Comparison of ENCODE assay signal across 8 cellular contexts in the genomic region with DNA sequence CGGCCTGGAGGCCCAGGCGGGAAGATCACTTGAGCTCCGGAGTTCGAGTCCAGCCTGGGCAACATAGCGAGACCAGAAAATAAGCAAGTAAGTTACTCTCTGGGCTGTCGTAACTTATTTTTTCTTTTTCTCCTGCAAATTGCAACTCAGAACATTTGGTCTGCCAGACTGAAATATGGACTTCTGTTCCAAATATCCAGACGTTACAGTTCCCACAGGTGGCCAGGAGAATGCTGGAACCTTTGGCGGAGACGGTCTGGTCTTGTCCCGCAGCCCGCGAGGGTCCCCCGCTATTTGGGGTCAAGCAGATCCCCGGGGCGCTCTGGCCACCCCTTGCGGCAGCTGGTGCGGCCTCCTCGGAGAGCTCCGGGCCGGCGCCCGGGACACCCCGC. TPM values are rescaled to one million over a fixed set of nuclear protein-coding genes. Genes with fewer than 3 reads are reported as not detected.
A peak's percentile ranks its signal among the peaks of the same experiment; 100 is the strongest.
DNase-seq lines count a peak whose midpoint lies in the region; ATAC-seq and TF ChIP-seq lines count a peak whose summit lies in the region.

No MANE protein-coding gene starts in this region.

- peaks cover 8% of the 10 kb centered on the region for H3K4me1 Mint-ChIP-seq in activated CD8-positive, alpha-beta T cell treated with anti-CD3 and anti-CD28 coated beads, Interleukin-2, amount 10 ng/mL, durations not matched to agents 7 days and 5 days (ENCODE audit: low read depth)

- no peak for ATAC-seq in HCT116
- ATAC-seq in activated CD8-positive, alpha-beta T cell treated with anti-CD3 and anti-CD28 coated beads, Interleukin-2, amount 10 ng/mL, durations not matched to agents 7 days and 5 days = no peak
- ATAC-seq in GM21723 (IDR thresholded peaks at IDR 0.05; ENCODE audit: unreplicated experiment) = no peak

- H3K9me3 ChIP-seq in HCT116 (ENCODE audit: control insufficient read depth in 1 of 2, insufficient read depth in 1 of 2, low read depth in 1 of 2, low read length in 2 of 2) = no peaks in the 10 kb centered on the region
- no peaks in the 10 kb centered on the region for H3K9me3 ChIP-seq in spleen

- H3K36me3 ChIP-seq in HCT116 (ENCODE audit: control insufficient read depth in 1 of 2, insufficient read depth in 2 of 2, low read length in 2 of 2) (no peaks in the 10 kb centered on the region), spleen (no peaks in the 10 kb centered on the region)

- peaks cover 60% of the 10 kb centered on the region for H3K27me3 Mint-ChIP-seq in activated CD8-positive, alpha-beta T cell treated with anti-CD3 and anti-CD28 coated beads, Interleukin-2, amount 10 ng/mL, durations not matched to agents 7 days and 5 days (ENCODE audit: low read depth)

- POLR2A ChIA-PET in HCT116 (lab: Charles Lee) = interaction anchor here (0.7 to 1.8 kb wide), 3 partner anchors 15 to 163 kb away, joined by 3 to 5 read pairs (median 3); partner anchors contain the start of gene RDH11
- POLR2A ChIA-PET in activated CD8-positive, alpha-beta T cell treated with anti-CD3 and anti-CD28 coated beads, Interleukin-2, amount 10 ng/mL, durations not matched to agents 7 days and 5 days (lab: Charles Lee) = no interaction called here

- H3K27me3 ChIP-seq in HCT116 (ENCODE audit: insufficient read depth, low read length) (no peaks in the 10 kb centered on the region), spleen (replicated peaks in 1 of 7) (peaks cover 0 to 30% (median 13%) of the 10 kb centered on the region in 7 donors)

- TF ChIP-seq POLR2A in HCT116 (IDR thresholded peaks at IDR 0.05; ENCODE audit: borderline replicate concordance, extremely low read depth, insufficient read depth, insufficient read length) = no peak
- no peak for TF ChIP-seq POLR2A in spleen (IDR thresholded peaks at IDR 0.05)

- no peaks in the 10 kb centered on the region for H3K36me3 Mint-ChIP-seq in activated CD8-positive, alpha-beta T cell treated with anti-CD3 and anti-CD28 coated beads, Interleukin-2, amount 10 ng/mL, durations not matched to agents 7 days and 5 days (ENCODE audit: low read depth)

- BruUV-seq in HCT116 (replicated peaks; lab: Mats Ljungman, UMichigan) = TSS peak; percentile 86

- 0 out of 2 replicates have a peak, but pooled peaks cover 6% of the 10 kb centered on the region for H3K79me2 ChIP-seq in HCT116 (ENCODE audit: insufficient read depth, low read length)

- no peak overlapping the region for H3K27ac Mint-ChIP-seq in activated CD8-positive, alpha-beta T cell treated with anti-CD3 and anti-CD28 coated beads, Interleukin-2, amount 10 ng/mL, durations not matched to agents 7 days and 5 days

- no peaks in the 10 kb centered on the region for H4K20me1 ChIP-seq in HCT116 (ENCODE audit: insufficient read depth)

- no peaks in the 10 kb centered on the region for H3K9me3 Mint-ChIP-seq in activated CD8-positive, alpha-beta T cell treated with anti-CD3 and anti-CD28 coated beads, Interleukin-2, amount 10 ng/mL, durations not matched to agents 7 days and 5 days (ENCODE audit: insufficient read depth)

- no peaks in the 10 kb centered on the region for H3K9me2 ChIP-seq in HCT116 (ENCODE audit: insufficient read depth)

- intact Hi-C loops in HCT116 (cut with micrococcal nuclease) (loop anchor here (5.0 kb wide), 1 partner anchor 105 kb away; no protein-coding TSS in a partner anchor), spleen (cut with DNase I; ENCODE audit: low total_unique reads) (no loop called here)

- CTCF ChIA-PET in HCT116 (lab: Charles Lee) = interaction anchor here (0.7 to 1.2 kb wide), 3 partner anchors 39 to 172 kb away, joined by 3 to 5 read pairs (median 4); no protein-coding TSS in a partner anchor
- CTCF ChIA-PET in activated CD8-positive, alpha-beta T cell treated with anti-CD3 and anti-CD28 coated beads, Interleukin-2, amount 10 ng/mL, durations not matched to agents 7 days and 5 days (lab: Charles Lee) = interaction anchor here (0.7 to 1.7 kb wide), 6 partner anchors 9 to 104 kb away, joined by 3 to 9 read pairs (median 4); partner anchors contain the start of gene PIGH

- H3K9ac ChIP-seq in HCT116 (ENCODE audit: low read length) = peak overlapping the region; percentile 66

- H3K27ac ChIP-seq in HCT116 (ENCODE audit: low read depth, low read length) (peak overlapping the region; percentile 89), spleen (peak overlapping the region in 4 of 8 donors; percentile 38 to 70 (median 50))

- RAD21 ChIA-PET in HCT116 (lab: Charles Lee; ENCODE audit: low non-redundant PET in 1 of 2, low total read pairs in 2 of 2, uncharacterized antibody in 2 of 2, unreplicated experiment in 2 of 2) = interaction anchor here in 1 of 2 experiments (1.5 kb wide), 1 partner anchor 39 kb away, joined by 4 read pairs; no protein-coding TSS in a partner anchor

- 14 to 55% (median 21%) methylated on average over 10 to 23 of the region's 23 CpGs for WGBS in spleen, 5 donors

- no peak for TF ChIP-seq RAD21 in HCT116 (IDR thresholded peaks at IDR 0.05; ENCODE audit: low read depth)

- no peak for TF ChIP-seq CTCF in HCT116 (IDR thresholded peaks at IDR 0.05 in 2 of 3, conservative IDR thresholded peaks at IDR 0.05 in 1 of 3; ENCODE audit: borderline replicate concordance in 1 of 3, insufficient read depth in 1 of 3, low read depth in 2 of 3, low read length in 2 of 3)
- TF ChIP-seq CTCF in spleen (IDR thresholded peaks at IDR 0.05 in 8 of 11, conservative IDR thresholded peaks at IDR 0.05 in 3 of 11) = no peak

- peak overlapping the region; percentile 70 for H2AFZ ChIP-seq in HCT116 (ENCODE audit: low read depth, low read length, poor library complexity, severe bottlenecking)

- H3K4me2 ChIP-seq in HCT116 (ENCODE audit: low read length) = peak overlapping the region; percentile 83

- H3K4me3 ChIP-seq in HCT116 (replicated peaks in 1 of 2; ENCODE audit: low read depth in 1 of 2, low read length in 2 of 2) (peak overlapping the region; percentile 66 to 80), iPS-11a (ENCODE audit: low read depth, low read length) (peak overlapping the region; percentile 70), spleen (peak overlapping the region; percentile 52 to 86 (median 66))

- peak overlapping the region; percentile 43 for H3K4me3 Mint-ChIP-seq in activated CD8-positive, alpha-beta T cell treated with anti-CD3 and anti-CD28 coated beads, Interleukin-2, amount 10 ng/mL, durations not matched to agents 7 days and 5 days

- no peak for DNase-seq in HCT116 (ENCODE audit: low read depth, low spot score)
- no peak for DNase-seq in activated CD8-positive, alpha-beta T cell treated with anti-CD3 and anti-CD28 coated beads, Interleukin-2, amount 10 ng/mL, durations not matched to agents 7 days and 5 days
- no peak for DNase-seq in spleen
- no peak for DNase-seq in H4 (ENCODE audit: low spot score)
- no peak for DNase-seq in NCI-H187 treated with DMSO at 0.1 percent for 48 hours (lab: John Stamatoyannopoulos, UW)
- DNase-seq in ureter (ENCODE audit: low spot score) = no peak

- H3K4me1 ChIP-seq in HCT116 (ENCODE audit: control insufficient read depth in 1 of 2, insufficient read depth in 2 of 2, low read length in 2 of 2) (peaks cover 8 to 19% of the 10 kb centered on the region in 2 experiments), spleen (peaks cover 0 to 21% (median 14%) of the 10 kb centered on the region in 6 donors)

TF ChIP-seq in HCT116, 20 proteins besides CTCF, POLR2A, EP300 and RAD21 (continues in another document):
- TF ChIP-seq CBX3 (IDR thresholded peaks at IDR 0.05; ENCODE audit: low read depth) (no peak), YY1 (IDR thresholded peaks at IDR 0.05; ENCODE audit: extremely low read depth, insufficient replicate concordance, low read depth, low read length) (no peak), ELF1 (IDR thresholded peaks at IDR 0.05; ENCODE audit: borderline replicate concordance, low read depth) (no peak), SIN3A (IDR thresholded peaks at IDR 0.05; ENCODE audit: low read depth) (no peak), ATF3 (IDR thresholded peaks at IDR 0.05) (no peak), POLR2AphosphoS5 (IDR thresholded peaks at IDR 0.05; ENCODE audit: low read depth, low read length) (no peak), FOSL1 (IDR thresholded peaks at IDR 0.05; ENCODE audit: low read depth) (no peak), TCF7L2 (IDR thresholded peaks at IDR 0.05; ENCODE audit: borderline replicate concordance, extremely low read depth, insufficient read depth, insufficient read length) (no peak)
- TF ChIP-seq, protein P1, sequence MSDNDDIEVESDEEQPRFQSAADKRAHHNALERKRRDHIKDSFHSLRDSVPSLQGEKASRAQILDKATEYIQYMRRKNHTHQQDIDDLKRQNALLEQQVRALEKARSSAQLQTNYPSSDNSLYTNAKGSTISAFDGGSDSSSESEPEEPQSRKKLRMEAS (IDR thresholded peaks at IDR 0.05) = no peak

RNA-seq across cellular contexts. Expression of gene PLEKHH1, which starts 0.5 kb away (rescaled TPM):
- total RNA-seq in HCT116 (2021; ENCODE audit: unreplicated experiment) = 27.6 TPM
- 16.4 and 17.6 TPM in 2 replicates for polyA plus RNA-seq in HCT116 (2012)
- under 1 TPM; 0.42 to 0.99 TPM for total RNA-seq in activated CD8-positive, alpha-beta T cell treated with anti-CD3 and anti-CD28 coated beads, Interleukin-2, amount 10 ng/mL, durations not matched to agents 7 days and 5 days
- total RNA-seq in spleen = 1 to 10 TPM; 1.7 to 7.1 (median 5.0) TPM
- polyA plus RNA-seq in spleen = 1 to 10 TPM in 2 of 3 donors, under 1 TPM in 1; 0.56 to 5.1 (median 1.1) TPM
- 0.94 and 1.8 TPM in 2 replicates for total RNA-seq in H4 (2014; rRNA removed; shearing (Covaris generic))
- total RNA-seq in ureter = 46.3 TPM

RNA-seq across cellular contexts. Expression of gene TMEM229B, which starts 44.1 kb away (rescaled TPM):
- total RNA-seq in HCT116 (2021; ENCODE audit: unreplicated experiment) (0.71 TPM), spleen (10 to 100 TPM; 20.1 to 36.0 (median 29.0) TPM), ureter (24.7 TPM)
- polyA plus RNA-seq in HCT116 (2012) = 0.39 and 0.60 TPM in 2 replicates
- 1 to 10 TPM; 9.9 to 10.0 TPM for total RNA-seq in activated CD8-positive, alpha-beta T cell treated with anti-CD3 and anti-CD28 coated beads, Interleukin-2, amount 10 ng/mL, durations not matched to agents 7 days and 5 days
- polyA plus RNA-seq in spleen = 10 to 100 TPM in 1 of 3 donors, 1 to 10 TPM in 2; 3.0 to 10.0 (median 3.4) TPM
- total RNA-seq in H4 (2014; rRNA removed; shearing (Covaris generic)) = 4.9 and 5.7 TPM in 2 replicates
